In genomic region chr2:88636026-88636425, GRCh38 we compare ENCODE assay signal across 2 cellular contexts.
TF ChIP-seq lines count a peak whose summit lies in the region.

No MANE protein-coding gene starts in this region.

TF ChIP-seq in HepG2, 621 proteins besides CTCF, POLR2A, EP300 and RAD21 (continues in another document):
- TF ChIP-seq ARID5B (CRISPR knock-in tag; IDR thresholded peaks at IDR 0.05) (peak; percentile 50; the same call in 1 of the 2 replicates), CREB1 (IDR thresholded peaks at IDR 0.05) (peak; percentile 64; the same call in 1 of the 2 replicates), CREB1 (CRISPR knock-in tag; IDR thresholded peaks at IDR 0.05) (no peak), BCL6 (CRISPR knock-in tag; IDR thresholded peaks at IDR 0.05) (peak; percentile 44; the same call in 1 of the 2 replicates), MAX (IDR thresholded peaks at IDR 0.05) (peak; percentile 71), BHLHE40 (IDR thresholded peaks at IDR 0.05; ENCODE audit: low read length) (peak; percentile 53; the same call in 1 of the 2 replicates), RAD51 (IDR thresholded peaks at IDR 0.05; ENCODE audit: borderline replicate concordance) (no peak), NFIB (CRISPR knock-in tag; IDR thresholded peaks at IDR 0.05; ENCODE audit: borderline replicate concordance) (no peak), SP1 (IDR thresholded peaks at IDR 0.05) (no peak), SP1 (CRISPR knock-in tag; IDR thresholded peaks at IDR 0.05) (no peak), AKNA (CRISPR knock-in tag; IDR thresholded peaks at IDR 0.05; ENCODE audit: borderline replicate concordance) (no peak), ZNF644 (CRISPR knock-in tag; IDR thresholded peaks at IDR 0.05; ENCODE audit: low read depth) (peak; percentile 78), TFE3 (CRISPR knock-in tag; IDR thresholded peaks at IDR 0.05) (peak; percentile 61; the same call in 1 of the 2 replicates)

TF ChIP-seq in K562, 482 proteins besides CTCF, POLR2A, EP300 and RAD21:
- TF ChIP-seq FOXO4 (CRISPR knock-in tag; IDR thresholded peaks at IDR 0.05) (no peak), NR2C1 (IDR thresholded peaks at IDR 0.05) (peak; percentile 24; the same call in 1 of the 2 replicates), NR2C1 (tag; IDR thresholded peaks at IDR 0.05) (0 out of 2 replicates have a peak, but pooled peaks have one; percentile 16)
